ENCODE assay signal across 21 cellular contexts in genomic region chr16:86597126-86597879, GRCh38. TPM values are rescaled to one million over a fixed set of nuclear protein-coding genes. Genes with fewer than 3 reads are reported as not detected.
"Had no signal": no experiment of that assay in that cellular context is flagged by ENCODE, and none has a peak within 500 bp of the region (broad histone marks: within the 10 kb centered on the region; RNA-seq: fewer than 3 reads in every experiment).

No MANE protein-coding gene starts in this region.

- H3K36me3 ChIP-seq: heart left ventricle, neutrophil, suprapubic skin, tibial nerve, upper lobe of right lung, vagina had no signal

- H3K27ac ChIP-seq: heart left ventricle, neutrophil, suprapubic skin, upper lobe of right lung, vagina had no signal

- H3K9me3 ChIP-seq: heart left ventricle, neutrophil, suprapubic skin, tibial nerve, upper lobe of right lung, vagina had no signal

- H3K4me3 Mint-ChIP-seq: naive thymus-derived CD4-positive, alpha-beta T cell; stimulated activated effector memory CD8-positive, alpha-beta T cell treated with anti-CD3 and anti-CD28 coated beads, Interleukin-12 subunit alpha, Interleukin-12 subunit beta, amount 100 ng/mL, for 72 hours had no signal

- H3K9me3 Mint-ChIP-seq: stimulated activated effector memory CD8-positive, alpha-beta T cell treated with anti-CD3 and anti-CD28 coated beads, Interleukin-12 subunit alpha, Interleukin-12 subunit beta, amount 100 ng/mL, for 72 hours had no signal

- H3K27me3 ChIP-seq: vagina had no signal

- H3K4me3 ChIP-seq: heart left ventricle, smooth muscle cell, suprapubic skin, tibial nerve, upper lobe of right lung, vagina had no signal

- H3K4me1 ChIP-seq: heart left ventricle, suprapubic skin, upper lobe of right lung, vagina had no signal

- ATAC-seq: esophagus mucosa; heart left ventricle; naive thymus-derived CD4-positive, alpha-beta T cell; stimulated activated effector memory CD8-positive, alpha-beta T cell treated with anti-CD3 and anti-CD28 coated beads, Interleukin-12 subunit alpha, Interleukin-12 subunit beta, amount 100 ng/mL, for 72 hours; stimulated activated naive CD8-positive, alpha-beta T cell treated with anti-CD3 and anti-CD28 coated beads, Interleukin-15, Interleukin-2, amounts not matched to agents 100 U/mL and 50 U/mL, for 24 hours; upper lobe of right lung had no signal

- H3K27ac Mint-ChIP-seq: naive thymus-derived CD4-positive, alpha-beta T cell; stimulated activated effector memory CD8-positive, alpha-beta T cell treated with anti-CD3 and anti-CD28 coated beads, Interleukin-12 subunit alpha, Interleukin-12 subunit beta, amount 100 ng/mL, for 72 hours had no signal

- H3K4me1 Mint-ChIP-seq: stimulated activated effector memory CD8-positive, alpha-beta T cell treated with anti-CD3 and anti-CD28 coated beads, Interleukin-12 subunit alpha, Interleukin-12 subunit beta, amount 100 ng/mL, for 72 hours had no signal

- H3K4me2 ChIP-seq: smooth muscle cell had no signal

- DNase-seq: effector memory CD4-positive, alpha-beta T cell; heart left ventricle; hippocampal formation; kidney glomerular epithelial cell; naive thymus-derived CD4-positive, alpha-beta T cell; stimulated activated CD4-positive, alpha-beta T cell treated with anti-CD3 and anti-CD28 coated beads, Interleukin-2, amount 100 ng/mL, for 48 hours; stimulated activated CD8-positive, alpha-beta memory T cell treated with anti-CD3 and anti-CD28 coated beads, Interleukin-4, amount 100 ng/mL, for 48 hours; stimulated activated naive CD8-positive, alpha-beta T cell treated with anti-CD3 and anti-CD28 coated beads, Interleukin-15, Interleukin-2, amounts not matched to agents 100 U/mL and 50 U/mL, for 24 hours; upper lobe of right lung had no signal

- FAIRE-seq: endometrium, frontal cortex, islet of Langerhans had no signal

- H3K36me3 Mint-ChIP-seq: naive thymus-derived CD4-positive, alpha-beta T cell; stimulated activated effector memory CD8-positive, alpha-beta T cell treated with anti-CD3 and anti-CD28 coated beads, Interleukin-12 subunit alpha, Interleukin-12 subunit beta, amount 100 ng/mL, for 72 hours had no signal

RNA-seq across cellular contexts. Expression of gene FOXL1, which starts 19.0 kb away (rescaled TPM):
- total RNA-seq: mononuclear cell; naive thymus-derived CD4-positive, alpha-beta T cell had no signal
- polyA plus RNA-seq: naive thymus-derived CD4-positive, alpha-beta T cell had no signal

RNA-seq across cellular contexts. Expression of gene FOXC2, which starts 30.7 kb away (rescaled TPM):
- total RNA-seq: mononuclear cell; naive thymus-derived CD4-positive, alpha-beta T cell had no signal
- polyA plus RNA-seq: naive thymus-derived CD4-positive, alpha-beta T cell; neural cell had no signal
